26 cellular contexts compared by ENCODE assay signal in the genomic region with DNA sequence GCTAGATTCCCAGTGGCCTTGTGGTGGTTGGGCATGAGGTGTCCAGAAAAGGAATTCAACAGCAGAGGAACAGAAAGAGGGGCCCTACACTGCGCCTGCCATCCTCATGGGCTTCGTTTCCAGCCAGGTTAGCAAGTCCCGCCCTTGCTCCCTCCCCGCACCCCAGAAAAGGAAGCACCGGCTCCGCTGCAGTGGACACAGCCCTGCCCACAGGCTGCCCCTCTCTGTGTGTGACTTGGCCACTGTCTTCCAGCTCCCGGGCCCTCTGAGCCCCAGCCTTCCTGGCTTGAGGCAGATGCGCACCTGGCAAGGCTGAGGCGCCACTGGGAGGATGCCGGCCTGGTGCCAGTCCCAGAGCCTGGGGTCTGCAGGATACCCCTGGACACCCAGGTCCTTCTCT.
DNase-seq lines count a peak whose midpoint lies in the region; ATAC-seq and TF ChIP-seq lines count a peak whose summit lies in the region.
"Had no signal": no experiment of that assay in that cellular context is flagged by ENCODE, and none has a peak within 500 bp of the region (broad histone marks: within the 10 kb centered on the region; RNA-seq: fewer than 3 reads in every experiment).

No MANE protein-coding gene starts in this region.

- TF ChIP-seq CTCF in right atrium auricular region (IDR thresholded peaks at IDR 0.05) (no peak), osteocyte (IDR thresholded peaks at IDR 0.05) (no peak), GM13977 (IDR thresholded peaks at IDR 0.05; ENCODE audit: extremely low read depth, insufficient read depth, missing control alignments) (no peak)

- H3K4me3 Mint-ChIP-seq in osteocyte (ENCODE audit: unreplicated experiment), result no peak overlapping the region
- H3K4me3 Mint-ChIP-seq in activated T-cell treated with anti-CD3 and anti-CD28 coated beads, Interleukin-2, amount 50 U/mL, for 72 hours, result no peak overlapping the region
- H3K4me3 Mint-ChIP-seq: CD4-positive, alpha-beta T cell; GM23338 had no signal

- no peaks in the 10 kb centered on the region for H3K9me3 ChIP-seq in right atrium auricular region
- no peaks in the 10 kb centered on the region for H3K9me3 ChIP-seq in right cardiac atrium (ENCODE audit: control insufficient read depth, low read length)
- no peaks in the 10 kb centered on the region for H3K9me3 ChIP-seq in effector memory CD4-positive, alpha-beta T cell (ENCODE audit: control insufficient read depth, low read length)
- H3K9me3 ChIP-seq: A549, BE2C, MG63 had no signal

- no peaks in the 10 kb centered on the region for H3K36me3 Mint-ChIP-seq in osteocyte (ENCODE audit: unreplicated experiment)
- no peaks in the 10 kb centered on the region for H3K36me3 Mint-ChIP-seq in activated T-cell treated with anti-CD3 and anti-CD28 coated beads, Interleukin-2, amount 50 U/mL, for 72 hours (ENCODE audit: insufficient read depth in 2 of 2)

- H3K27me3 Mint-ChIP-seq in osteocyte (ENCODE audit: unreplicated experiment), result no peaks in the 10 kb centered on the region
- peaks cover 9% of the 10 kb centered on the region for H3K27me3 Mint-ChIP-seq in activated T-cell treated with anti-CD3 and anti-CD28 coated beads, Interleukin-2, amount 50 U/mL, for 72 hours (ENCODE audit: low read depth)

- no peak overlapping the region for H3K27ac Mint-ChIP-seq in osteocyte (ENCODE audit: unreplicated experiment)
- no peak overlapping the region for H3K27ac Mint-ChIP-seq in activated T-cell treated with anti-CD3 and anti-CD28 coated beads, Interleukin-2, amount 50 U/mL, for 72 hours
- H3K27ac Mint-ChIP-seq: CD4-positive, alpha-beta T cell; GM23338 had no signal

- ATAC-seq in right cardiac atrium, result no peak
- no peak for ATAC-seq in activated T-cell treated with anti-CD3 and anti-CD28 coated beads, Interleukin-2, amount 50 U/mL, for 72 hours (replicated peaks in 1 of 2)
- ATAC-seq: A549, GM12878, GM23338, HepG2, K562 had no signal

- H3K27ac ChIP-seq in right atrium auricular region (no peak overlapping the region), right cardiac atrium (ENCODE audit: low read length) (no peak overlapping the region)
- H3K27ac ChIP-seq in effector memory CD4-positive, alpha-beta T cell (ENCODE audit: insufficient read depth, low read length, poor library complexity, severe bottlenecking), result no peak overlapping the region
- H3K27ac ChIP-seq: A549 had no signal

- H3K27me3 ChIP-seq in right atrium auricular region, result no peaks in the 10 kb centered on the region
- no peaks in the 10 kb centered on the region for H3K27me3 ChIP-seq in right cardiac atrium (ENCODE audit: control insufficient read depth, insufficient read depth)
- no peaks in the 10 kb centered on the region for H3K27me3 ChIP-seq in effector memory CD4-positive, alpha-beta T cell (replicated peaks; ENCODE audit: control insufficient read depth, insufficient read depth, low read length, poor library complexity, severe bottlenecking)
- H3K27me3 ChIP-seq: BE2C had no signal

- DNase-seq in right atrium auricular region (ENCODE audit: low spot score), result peak; percentile 40
- no peak for DNase-seq in right cardiac atrium
- peak; percentile 38 for DNase-seq in ecto neural progenitor cell (ENCODE audit: low spot score)
- DNase-seq in osteocyte (ENCODE audit: extremely low spot score, unreplicated experiment), result peak; percentile 70
- peak; percentile 28 for DNase-seq in ureter (ENCODE audit: low spot score)
- DNase-seq in activated T-cell treated with anti-CD3 and anti-CD28 coated beads, Interleukin-2, amount 50 U/mL, for 72 hours, result no peak
- no peak for DNase-seq in effector memory CD4-positive, alpha-beta T cell
- no peak for DNase-seq in GM13977 (ENCODE audit: low spot score)
- DNase-seq: BE2C; CD4-positive, alpha-beta T cell; COR-L47; DMS 273 treated with DMSO at 0.1 percent for 48 hours; DND-41; HCEC 1CT; MG63; NCI-H1417 treated with DMSO at 0.1 percent for 48 hours; NCI-H187; NCI-H446; NCI-H526; OCI-M1; SHP77 had no signal

- H3K9me3 Mint-ChIP-seq in osteocyte (ENCODE audit: unreplicated experiment), result no peaks in the 10 kb centered on the region
- no peaks in the 10 kb centered on the region for H3K9me3 Mint-ChIP-seq in activated T-cell treated with anti-CD3 and anti-CD28 coated beads, Interleukin-2, amount 50 U/mL, for 72 hours
- H3K9me3 Mint-ChIP-seq: CD4-positive, alpha-beta T cell; GM23338 had no signal

- no peaks in the 10 kb centered on the region for H3K4me1 Mint-ChIP-seq in osteocyte (ENCODE audit: unreplicated experiment)
- H3K4me1 Mint-ChIP-seq in activated T-cell treated with anti-CD3 and anti-CD28 coated beads, Interleukin-2, amount 50 U/mL, for 72 hours (ENCODE audit: low read depth), result no peaks in the 10 kb centered on the region
- H3K4me1 Mint-ChIP-seq: GM23338 had no signal

- H3K4me3 ChIP-seq in right atrium auricular region (no peak overlapping the region), right cardiac atrium (ENCODE audit: low read length) (no peak overlapping the region)
- no peak overlapping the region for H3K4me3 ChIP-seq in effector memory CD4-positive, alpha-beta T cell (ENCODE audit: insufficient read depth, low read depth, low read length, poor library complexity, severe bottlenecking)
- H3K4me3 ChIP-seq: A549, GM12878, GM23338, K562, MG63 had no signal

- no peaks in the 10 kb centered on the region for H3K36me3 ChIP-seq in right atrium auricular region
- no peaks in the 10 kb centered on the region for H3K36me3 ChIP-seq in effector memory CD4-positive, alpha-beta T cell (ENCODE audit: control insufficient read depth, insufficient read depth, low read length)
- H3K36me3 ChIP-seq: BE2C, MG63 had no signal

- intact Hi-C loops in right cardiac atrium (cut with DNase I), result no loop called here

- WGBS in right cardiac atrium, result 87% methylated on average over 10 of the region's 10 CpGs

- in situ Hi-C loops in GM13977 (cut with MboI; ENCODE audit: low pct_unique_long_range_greater_than_20kb, low sequenced_read_pairs, unreplicated experiment), result no loop called here

- H3K4me1 ChIP-seq in right atrium auricular region (no peaks in the 10 kb centered on the region), right cardiac atrium (ENCODE audit: control insufficient read depth, insufficient read depth, low read length) (no peaks in the 10 kb centered on the region)
- H3K4me1 ChIP-seq in effector memory CD4-positive, alpha-beta T cell (ENCODE audit: control insufficient read depth, insufficient read depth, low read length, poor library complexity, severe bottlenecking), result no peaks in the 10 kb centered on the region
- H3K4me1 ChIP-seq: A549, BE2C had no signal

Comparison
In these comparisons a context has a peak if more than half of its experiments do, and no peak if none do; other contexts are left out.
1. DNase-seq: peak in right atrium auricular region (single experiment), ecto neural progenitor cell (single experiment), osteocyte (single experiment) and ureter (single experiment); none in right cardiac atrium (0 of 3), activated T-cell treated with anti-CD3 and anti-CD28 coated beads, Interleukin-2, amount 50 U/mL, for 72 hours (0 of 2), effector memory CD4-positive, alpha-beta T cell (0 of 3) and GM13977 (single experiment).